In the genomic region with DNA sequence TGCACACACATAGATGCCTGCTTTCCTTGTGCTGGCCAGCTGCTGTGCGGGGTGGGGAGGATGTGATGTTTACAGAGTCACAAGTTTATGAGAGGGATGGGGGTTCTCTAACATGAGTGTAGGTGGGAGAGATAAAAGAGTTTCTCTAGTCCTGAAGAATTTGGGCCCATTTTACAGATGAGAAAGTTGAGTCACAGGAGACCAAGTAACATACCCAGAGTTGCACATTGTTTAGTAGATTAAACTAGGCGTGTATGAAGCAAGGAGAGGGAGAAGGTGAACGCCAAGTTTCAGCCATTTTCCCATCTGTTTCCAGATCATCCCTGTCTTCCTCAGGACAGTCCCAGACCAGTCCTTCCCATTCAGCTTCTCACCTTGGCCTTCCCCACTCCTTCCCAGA, we compare ENCODE assay signal across 21 cellular contexts.
A peak's percentile ranks its signal among the peaks of the same experiment; 100 is the strongest.
DNase-seq lines count a peak whose midpoint lies in the region; ATAC-seq, FAIRE-seq and TF ChIP-seq lines count a peak whose summit lies in the region.
"Had no signal": no experiment of that assay in that cellular context is flagged by ENCODE, and none has a peak within 500 bp of the region (broad histone marks: within the 10 kb centered on the region; RNA-seq: fewer than 3 reads in every experiment).

No MANE protein-coding gene starts in this region.

- no peak overlapping the region for H2BK20ac ChIP-seq in IMR-90 (ENCODE audit: low read depth, low read length)

- H3K79me1 ChIP-seq in IMR-90 (ENCODE audit: low read depth in 1 of 2, low read length in 2 of 2): peaks cover 17 to 52% of the 10 kb centered on the region in 2 experiments; a peak in 3 of 4 replicates

- H3K27ac Mint-ChIP-seq in nephron progenitor cell: peak overlapping the region; percentile 50
- H3K27ac Mint-ChIP-seq: CD4-positive, CD25-positive, alpha-beta regulatory T cell; HFFc6 had no signal

- H3K9me3 ChIP-seq in IMR-90 (ENCODE audit: control insufficient read depth, insufficient read depth, low read length): no peaks in the 10 kb centered on the region
- H3K9me3 ChIP-seq in K562 (replicated peaks; ENCODE audit: control insufficient read depth, insufficient read depth, low read depth, low read length): no peaks in the 10 kb centered on the region
- H3K9me3 ChIP-seq in kidney (ENCODE audit: control insufficient read depth in 1 of 2, low read length in 2 of 2): no peaks in the 10 kb centered on the region
- H3K9me3 ChIP-seq: BE2C had no signal

- TF ChIP-seq RAD21 in IMR-90 (IDR thresholded peaks at IDR 0.05; ENCODE audit: low read length) (no peak), K562 (CRISPR knock-in tag; conservative IDR thresholded peaks at IDR 0.05 in 1 of 2, IDR thresholded peaks at IDR 0.05 in 1 of 2) (no peak)

- ATAC-seq in IMR-90 (ENCODE audit: low read depth) (no peak), K562 (no peak), HG02852 (IDR thresholded peaks at IDR 0.05; ENCODE audit: unreplicated experiment) (no peak)

- H3K4me3 Mint-ChIP-seq in nephron progenitor cell: peak overlapping the region; percentile 65
- H3K4me3 Mint-ChIP-seq: CD4-positive, CD25-positive, alpha-beta regulatory T cell; CD8-positive, alpha-beta memory T cell; HFFc6 had no signal

- in situ Hi-C loops in IMR-90 (cut with MboI; ENCODE audit: low sequenced_read_pairs) (no loop called here), K562 (cut with MboI) (no loop called here)

- no peak overlapping the region for H3K4me2 ChIP-seq in IMR-90 (ENCODE audit: low read depth, low read length)
- no peak overlapping the region for H3K4me2 ChIP-seq in K562 (ENCODE audit: insufficient read depth, low read length)

- peaks cover 15% of the 10 kb centered on the region; the same call in 1 of the 2 replicates for H4K20me1 ChIP-seq in IMR-90 (ENCODE audit: insufficient read depth, low read length)
- 0 out of 2 replicates have a peak, but pooled peaks cover 3% of the 10 kb centered on the region for H4K20me1 ChIP-seq in K562 (replicated peaks; ENCODE audit: control insufficient read depth, insufficient read depth, low read length)

- dilution Hi-C loops in IMR-90 (cut with HindIII; ENCODE audit: low sequenced_read_pairs, unreplicated experiment): no loop called here

- H3K9me3 Mint-ChIP-seq in nephron progenitor cell: no peaks in the 10 kb centered on the region
- H3K9me3 Mint-ChIP-seq: CD8-positive, alpha-beta memory T cell; HFFc6 had no signal

- H3K23ac ChIP-seq in IMR-90 (ENCODE audit: low read depth, low read length): no peak overlapping the region

- no peak overlapping the region for H3K4ac ChIP-seq in IMR-90 (ENCODE audit: low read depth, low read length)

- H3K9ac ChIP-seq in IMR-90 (ENCODE audit: low read depth, low read length) (no peak overlapping the region), K562 (ENCODE audit: insufficient read depth in 1 of 2, low read depth in 2 of 2, low read length in 2 of 2) (no peak overlapping the region), kidney (ENCODE audit: low read length in 2 of 2) (no peak overlapping the region)

- H3K36me3 ChIP-seq in IMR-90 (ENCODE audit: control insufficient read depth, insufficient read depth, low read length) (peaks cover 2% of the 10 kb centered on the region; the same call in 1 of the 2 replicates), K562 (ENCODE audit: control insufficient read depth, insufficient read depth, low read length) (no peaks in the 10 kb centered on the region), kidney (ENCODE audit: control insufficient read depth in 1 of 2, insufficient read depth in 2 of 2, low read length in 2 of 2) (no peaks in the 10 kb centered on the region)
- H3K36me3 ChIP-seq: BE2C had no signal

- no peaks in the 10 kb centered on the region for H3K79me2 ChIP-seq in K562 (ENCODE audit: control insufficient read depth, insufficient read depth, low read length)

- H4K8ac ChIP-seq in IMR-90 (ENCODE audit: low read depth in 2 of 2, low read length in 2 of 2): no peak overlapping the region

- peaks cover 2% of the 10 kb centered on the region; the same call in 1 of the 2 replicates for H3K4me1 ChIP-seq in IMR-90 (ENCODE audit: control insufficient read depth, insufficient read depth, low read length)
- H3K4me1 ChIP-seq in K562 (replicated peaks in 1 of 2; ENCODE audit: control insufficient read depth in 2 of 2, insufficient read depth in 2 of 2, low read length in 2 of 2): no peaks in the 10 kb centered on the region
- H3K4me1 ChIP-seq in kidney (ENCODE audit: control insufficient read depth in 1 of 2, insufficient read depth in 1 of 2, low read depth in 1 of 2, low read length in 2 of 2): no peaks in the 10 kb centered on the region
- H3K4me1 ChIP-seq: BE2C had no signal

- peaks cover 52% of the 10 kb centered on the region for H3K4me1 Mint-ChIP-seq in nephron progenitor cell
- H3K4me1 Mint-ChIP-seq: CD4-positive, CD25-positive, alpha-beta regulatory T cell; CD8-positive, alpha-beta memory T cell had no signal

- H2AFZ ChIP-seq in IMR-90 (replicated peaks; ENCODE audit: low read length, poor library complexity) (no peak overlapping the region), K562 (ENCODE audit: low read depth, low read length) (no peak overlapping the region)

- no peak overlapping the region for H3K56ac ChIP-seq in IMR-90 (ENCODE audit: extremely low read depth, insufficient read depth, low read length)

- no TSS peak for BruUV-seq in IMR-90 (replicated peaks; lab: Mats Ljungman, UMichigan)
- BruUV-seq in K562 (replicated peaks; lab: Mats Ljungman, UMichigan): no TSS peak

- H3K18ac ChIP-seq in IMR-90 (ENCODE audit: low read depth, low read length): no peak overlapping the region

- H3K9me1 ChIP-seq in IMR-90 (ENCODE audit: insufficient read depth, low read length): peaks cover 8% of the 10 kb centered on the region
- H3K9me1 ChIP-seq in K562 (ENCODE audit: control insufficient read depth, insufficient read depth, low read length): peaks cover 3% of the 10 kb centered on the region

- H3K27me3 Mint-ChIP-seq in nephron progenitor cell (ENCODE audit: low read depth, poor library complexity): peaks cover 10% of the 10 kb centered on the region
- H3K27me3 Mint-ChIP-seq: CD4-positive, CD25-positive, alpha-beta regulatory T cell had no signal

- TF ChIP-seq POLR2A in IMR-90 (IDR thresholded peaks at IDR 0.05; ENCODE audit: low read depth, low read length): no peak
- TF ChIP-seq POLR2A in K562 (conservative IDR thresholded peaks at IDR 0.05): no peak

- H3K27me3 ChIP-seq in IMR-90 (ENCODE audit: control insufficient read depth, insufficient read depth, low read length) (no peaks in the 10 kb centered on the region), K562 (ENCODE audit: control insufficient read depth in 2 of 2, insufficient read depth in 2 of 2, low read length in 2 of 2) (peaks cover 33 to 52% of the 10 kb centered on the region in 2 experiments)
- H3K27me3 ChIP-seq: BE2C had no signal

- H3K14ac ChIP-seq in IMR-90 (replicated peaks; ENCODE audit: low read depth, low read length): no peak overlapping the region

- H3K4me3 ChIP-seq in IMR-90 (ENCODE audit: insufficient read depth, low read depth, low read length) (no peak overlapping the region), K562 (no peak overlapping the region), kidney (ENCODE audit: low read length in 2 of 2) (no peak overlapping the region)

- TF ChIP-seq EP300 in K562 (IDR thresholded peaks at IDR 0.05; ENCODE audit: low read length): no peak

- no peak for DNase-seq in IMR-90
- no peak for DNase-seq in K562 (ENCODE audit: extremely low read depth in 1 of 4, low spot score in 3 of 4)
- peak; percentile 19 for DNase-seq in kidney
- no peak for DNase-seq in nephron progenitor cell
- DNase-seq in central memory CD4-positive, alpha-beta T cell: no peak
- no peak for DNase-seq in posterior vena cava (ENCODE audit: low spot score)
- DNase-seq in NK-92 (lab: John Stamatoyannopoulos, UW; ENCODE audit: unreplicated experiment): no peak
- DNase-seq: ACHN; BE2C; C1 segment of cervical spinal cord; CD4-positive, CD25-positive, alpha-beta regulatory T cell; CD8-positive, alpha-beta memory T cell; COR-L47; DMS 273 treated with DMSO at 0.1 percent for 48 hours; HCEC 1CT; HFFc6 had no signal

- POLR2A ChIA-PET in IMR-90 (lab: Charles Lee; ENCODE audit: unreplicated experiment): no interaction called here
- POLR2A ChIA-PET in K562 (lab: Yijun Ruan, JAX): interaction anchor here (1.4 kb wide), 1 partner anchor 16 kb away, joined by 3 read pairs; no protein-coding TSS in a partner anchor

- TF ChIP-seq CTCF in IMR-90 (conservative IDR thresholded peaks at IDR 0.05; ENCODE audit: low read depth, low read length) (no peak), K562 (IDR thresholded peaks at IDR 0.05 in 2 of 3, conservative IDR thresholded peaks at IDR 0.05 in 1 of 3; ENCODE audit: insufficient read depth in 2 of 3, low read depth in 1 of 3, low read length in 3 of 3) (no peak), kidney (IDR thresholded peaks at IDR 0.05; ENCODE audit: borderline replicate concordance, extremely low read depth, insufficient read depth) (no peak), nephron progenitor cell (IDR thresholded peaks at IDR 0.05) (no peak)

- intact Hi-C loops in IMR-90 (cut with micrococcal nuclease) (no loop called here), K562 (cut with micrococcal nuclease) (no loop called here), kidney (cut with DNase I) (no loop called here), posterior vena cava (cut with DNase I) (no loop called here)

- no peak overlapping the region for H4K91ac ChIP-seq in IMR-90 (ENCODE audit: insufficient read depth, low read depth, low read length)

- no peak overlapping the region for H2BK5ac ChIP-seq in IMR-90 (ENCODE audit: low read depth, low read length, poor library complexity, severe bottlenecking)

- no peak overlapping the region for H2AK9ac ChIP-seq in IMR-90 (replicated peaks; ENCODE audit: low read depth, low read length, poor library complexity)

- H2BK120ac ChIP-seq in IMR-90 (ENCODE audit: low read depth, low read length): no peak overlapping the region

- no CpG with 5 or more reads among the region's 3 CpGs for WGBS in IMR-90 (ENCODE audit: extremely low coverage in 2 of 2, insufficient read length in 1 of 2), 2 experiments
- WGBS in K562 (ENCODE audit: insufficient coverage, low coverage, missing lambda C conversion rate): 3% methylated on average over 3 of the region's 3 CpGs

- H2AK5ac ChIP-seq in IMR-90 (ENCODE audit: low read depth, low read length): no peak overlapping the region

- H4K5ac ChIP-seq in IMR-90 (ENCODE audit: low read depth, low read length): no peak overlapping the region

- FAIRE-seq in K562 (lab: Jason Lieb, UNC) (no peak), kidney (lab: Jason Lieb, UNC) (no peak)
- FAIRE-seq: A204.1, G401.6, GM12891, GM19239 had no signal

- CTCF ChIA-PET in IMR-90 (lab: Yijun Ruan, JAX) (no interaction called here), K562 (lab: Yijun Ruan, JAX; ENCODE audit: low intra/inter-chr PET ratio) (no interaction called here)

- H3K27ac ChIP-seq in IMR-90 (ENCODE audit: insufficient read depth, low read length) (no peak overlapping the region), K562 (ENCODE audit: extremely low read depth, low read depth, low read length) (no peak overlapping the region), kidney (ENCODE audit: low read depth in 2 of 2, low read length in 2 of 2) (no peak overlapping the region)

- H2BK15ac ChIP-seq in IMR-90 (ENCODE audit: low read depth, low read length): no peak overlapping the region

- H3K36me3 Mint-ChIP-seq in nephron progenitor cell (ENCODE audit: low read depth): no peaks in the 10 kb centered on the region
- H3K36me3 Mint-ChIP-seq: CD4-positive, CD25-positive, alpha-beta regulatory T cell; CD8-positive, alpha-beta memory T cell had no signal
